Comparison of ENCODE assay signal across 8 cellular contexts in the genomic region with DNA sequence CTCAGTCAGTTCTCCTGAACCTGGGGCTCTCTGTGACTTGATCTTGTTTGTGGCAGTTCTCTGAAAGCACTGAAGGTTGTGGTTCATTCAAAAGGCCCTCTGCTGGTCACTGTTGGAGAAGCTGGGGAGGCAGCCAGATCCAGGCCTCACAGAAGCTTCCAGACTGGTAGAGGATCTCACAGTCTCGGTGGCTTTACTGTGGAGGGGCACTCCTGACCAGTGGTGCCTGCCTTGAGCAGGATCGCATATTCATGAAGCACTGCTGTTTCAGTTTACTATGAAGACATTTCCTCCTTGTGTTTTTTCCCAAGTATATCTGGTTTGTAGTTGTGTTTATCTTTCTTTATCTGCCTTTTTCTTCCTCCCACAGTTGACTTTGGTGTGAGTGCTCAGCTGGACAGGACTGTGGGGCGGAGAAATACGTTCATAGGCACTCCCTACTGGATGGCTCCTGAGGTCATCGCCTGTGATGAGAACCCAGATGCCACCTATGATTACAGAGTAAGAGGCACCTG.
DNase-seq lines count a peak whose midpoint lies in the region; ATAC-seq and TF ChIP-seq lines count a peak whose summit lies in the region.

No MANE protein-coding gene starts in this region.

- no peaks in the 10 kb centered on the region for H3K79me2 ChIP-seq in HCT116 (ENCODE audit: insufficient read depth, low read length)

- CTCF ChIA-PET in HCT116 (lab: Charles Lee), result interaction anchor here (0.6 to 3.3 kb wide), 19 partner anchors 9 to 489 kb away, joined by 3 to 32 read pairs (median 5); no protein-coding TSS in a partner anchor

- H3K27me3 ChIP-seq in HCT116 (ENCODE audit: insufficient read depth, low read length) (no peaks in the 10 kb centered on the region), kidney epithelial cell (ENCODE audit: control insufficient read depth, insufficient read depth, low read length) (no peaks in the 10 kb centered on the region)

- peak; percentile 51 for DNase-seq in GM10266 (ENCODE audit: extremely low spot score)
- peak; percentile 26 for DNase-seq in HCT116 (ENCODE audit: low read depth, low spot score)
- DNase-seq in NAMALWA (ENCODE audit: low spot score), result peak; percentile 78
- DNase-seq in T47D (ENCODE audit: low read depth in 1 of 2, low spot score in 1 of 2), result peak; percentile 32 to 74
- peak; percentile 25 for DNase-seq in kidney epithelial cell (ENCODE audit: low read depth)
- DNase-seq in stimulated activated CD4-positive, alpha-beta T cell treated with anti-CD3 and anti-CD28 coated beads, Interleukin-1b, Interleukin-23, amount 100 ng/mL, for 1 hour (ENCODE audit: low read depth in 2 of 2), result peak; percentile 18 to 40
- no peak for DNase-seq in NCI-H1048 (lab: John Stamatoyannopoulos, UW)

- TF ChIP-seq RAD21 in HCT116 (IDR thresholded peaks at IDR 0.05; ENCODE audit: low read depth), result peak; percentile 65

- peaks cover 0 to 12% of the 10 kb centered on the region in 2 experiments; a peak in 1 of 4 replicates for H3K4me1 ChIP-seq in HCT116 (ENCODE audit: control insufficient read depth in 1 of 2, insufficient read depth in 2 of 2, low read length in 2 of 2)

- no peaks in the 10 kb centered on the region for H3K9me2 ChIP-seq in HCT116 (ENCODE audit: insufficient read depth)

- H3K27ac ChIP-seq in HCT116 (ENCODE audit: low read depth, low read length) (peak overlapping the region; percentile 28; the same call in 1 of the 2 replicates), VCaP (peak overlapping the region; percentile 78)

- ATAC-seq in HCT116, result peak; percentile 88

- H3K4me3 ChIP-seq in HCT116 (replicated peaks in 1 of 2; ENCODE audit: low read depth in 1 of 2, low read length in 2 of 2) (no peak overlapping the region), kidney epithelial cell (ENCODE audit: low read depth, low read length) (no peak overlapping the region)

- H3K9ac ChIP-seq in HCT116 (ENCODE audit: low read length), result no peak overlapping the region

- H3K36me3 ChIP-seq in HCT116 (ENCODE audit: control insufficient read depth in 1 of 2, insufficient read depth in 2 of 2, low read length in 2 of 2), result 0 out of 4 replicates have a peak, but pooled peaks cover 5 to 7% of the 10 kb centered on the region in 2 experiments
- peaks cover 4% of the 10 kb centered on the region for H3K36me3 ChIP-seq in kidney epithelial cell (ENCODE audit: control insufficient read depth, insufficient read depth, low read length)

- RAD21 ChIA-PET in HCT116 (lab: Charles Lee; ENCODE audit: low non-redundant PET in 1 of 2, low total read pairs in 2 of 2, uncharacterized antibody in 2 of 2, unreplicated experiment in 2 of 2), result interaction anchor here (1.2 to 1.6 kb wide), 3 partner anchors 61 to 412 kb away, joined by 3 to 5 read pairs (median 3); no protein-coding TSS in a partner anchor

- TF ChIP-seq POLR2A in HCT116 (IDR thresholded peaks at IDR 0.05; ENCODE audit: borderline replicate concordance, extremely low read depth, insufficient read depth, insufficient read length), result no peak

- in situ Hi-C loops in T47D (cut with HindIII; ENCODE audit: low pct_unique_long_range_greater_than_20kb, low sequenced_read_pairs), result no loop called here

- no peaks in the 10 kb centered on the region for H4K20me1 ChIP-seq in HCT116 (ENCODE audit: insufficient read depth)

- BruUV-seq in HCT116 (replicated peaks; lab: Mats Ljungman, UMichigan), result no TSS peak

- no peak overlapping the region for H3K4me2 ChIP-seq in HCT116 (ENCODE audit: low read length)

- intact Hi-C loops in HCT116 (cut with micrococcal nuclease), result loop anchor here (1.0 to 5.0 kb wide), 4 partner anchors 59 to 489 kb away; partner anchors contain the start of gene MAP4K4

- H3K9me3 ChIP-seq in HCT116 (ENCODE audit: control insufficient read depth in 1 of 2, insufficient read depth in 1 of 2, low read depth in 1 of 2, low read length in 2 of 2), result no peaks in the 10 kb centered on the region

- TF ChIP-seq CTCF in GM10266 (IDR thresholded peaks at IDR 0.05; ENCODE audit: control insufficient read depth, insufficient read depth, low read depth, missing control alignments), result peak; percentile 74
- peak; percentile 65 to 76 (median 66); a peak in 5 of 6 replicates for TF ChIP-seq CTCF in HCT116 (IDR thresholded peaks at IDR 0.05 in 2 of 3, conservative IDR thresholded peaks at IDR 0.05 in 1 of 3; ENCODE audit: borderline replicate concordance in 1 of 3, insufficient read depth in 1 of 3, low read depth in 2 of 3, low read length in 2 of 3)
- TF ChIP-seq CTCF in VCaP (conservative IDR thresholded peaks at IDR 0.05), result peak; percentile 81
- peak; percentile 76 for TF ChIP-seq CTCF in kidney epithelial cell (IDR thresholded peaks at IDR 0.05; ENCODE audit: insufficient read depth, low read length, poor library complexity, severe bottlenecking)

- no peak overlapping the region for H2AFZ ChIP-seq in HCT116 (ENCODE audit: low read depth, low read length, poor library complexity, severe bottlenecking)

- POLR2A ChIA-PET in HCT116 (lab: Charles Lee), result no interaction called here

TF ChIP-seq in HCT116, 20 proteins besides CTCF, POLR2A, EP300 and RAD21:
- no peak for TF ChIP-seq SP1 (IDR thresholded peaks at IDR 0.05; ENCODE audit: low read depth)
- TF ChIP-seq TCF7L2 (IDR thresholded peaks at IDR 0.05; ENCODE audit: borderline replicate concordance, extremely low read depth, insufficient read depth, insufficient read length), result no peak
- TF ChIP-seq SRF (IDR thresholded peaks at IDR 0.05; ENCODE audit: low read depth), result no peak
- TF ChIP-seq FOSL1 (IDR thresholded peaks at IDR 0.05; ENCODE audit: low read depth), result no peak
- TF ChIP-seq JUND (IDR thresholded peaks at IDR 0.05), result no peak
